ENCODE assay signal across 6 cellular contexts in the genomic region with DNA sequence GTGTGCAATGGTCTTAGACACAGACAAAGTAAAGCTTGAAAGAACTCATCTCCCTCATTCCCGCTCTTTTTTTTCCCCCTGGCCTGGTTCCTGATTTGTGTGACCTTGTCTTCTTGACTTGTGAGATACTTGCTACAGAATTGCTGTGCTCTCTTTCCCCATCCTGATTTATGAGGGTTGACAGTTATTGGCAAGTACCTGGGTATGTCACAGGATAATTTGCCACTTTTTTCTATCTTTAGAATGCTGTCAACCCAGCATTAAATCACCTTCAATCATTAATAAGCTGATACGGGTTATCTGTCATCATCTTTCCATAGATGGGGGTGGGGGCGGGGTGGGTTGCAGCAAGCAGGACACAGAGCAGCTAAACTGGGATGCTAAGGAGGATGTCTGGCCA.
"Had no signal": no experiment of that assay in that cellular context is flagged by ENCODE, and none has a peak within 500 bp of the region (broad histone marks: within the 10 kb centered on the region; RNA-seq: fewer than 3 reads in every experiment).

No MANE protein-coding gene starts in this region.

- H3K4me2 ChIP-seq: GM23338 had no signal

- H3K4me3 ChIP-seq: GM23338 had no signal

- DNase-seq: H9, HCEC 1CT, HFFc6 had no signal

- ATAC-seq: GM23338, HepG2 had no signal

- H3K27ac ChIP-seq: HL-60 had no signal
